In the genomic region with DNA sequence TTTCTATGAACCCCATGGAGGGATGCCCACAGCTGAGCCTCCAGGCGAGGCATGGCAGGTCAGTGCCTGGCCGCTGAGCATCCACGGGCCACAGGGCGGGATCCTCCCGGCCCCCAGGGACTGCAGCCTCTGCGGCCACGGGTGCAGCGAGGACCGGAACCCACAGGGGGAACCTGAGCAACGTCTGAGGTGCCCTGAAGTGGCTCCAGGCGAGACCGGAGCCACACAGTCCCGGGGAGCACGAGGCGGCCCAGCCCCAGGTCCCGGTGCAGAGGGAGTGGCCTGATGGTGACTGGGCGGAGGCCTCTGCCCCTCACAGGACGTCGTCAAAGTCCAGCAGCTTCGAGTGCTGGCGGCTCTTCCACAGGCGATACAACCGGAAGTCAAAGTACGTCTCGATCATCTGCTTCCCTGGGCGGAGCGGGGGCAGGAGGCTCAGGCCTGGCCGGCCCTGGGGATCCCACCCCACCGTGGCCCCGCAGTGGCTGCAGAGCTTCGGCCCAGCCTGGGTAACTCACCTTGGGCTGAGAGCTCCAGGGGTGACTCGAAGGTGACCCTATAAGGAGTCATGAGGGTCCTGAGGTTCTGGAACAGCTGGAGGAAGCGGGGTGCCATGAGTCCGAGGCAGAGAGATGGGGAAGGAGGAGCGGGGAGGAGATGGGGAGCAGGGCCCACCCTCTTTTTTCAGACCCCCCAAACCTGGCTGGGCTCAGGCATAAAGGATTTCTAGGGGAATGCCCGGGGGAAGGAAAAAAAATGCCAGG, we compare ENCODE assay signal across 25 cellular contexts. TPM values are rescaled to one million over a fixed set of nuclear protein-coding genes. Genes with fewer than 3 reads are reported as not detected.
DNase-seq lines count a peak whose midpoint lies in the region; ATAC-seq, FAIRE-seq and TF ChIP-seq lines count a peak whose summit lies in the region.
"Had no signal": no experiment of that assay in that cellular context is flagged by ENCODE, and none has a peak within 500 bp of the region (broad histone marks: within the 10 kb centered on the region; RNA-seq: fewer than 3 reads in every experiment).

No MANE protein-coding gene starts in this region.

- no peak for DNase-seq in activated CD8-positive, alpha-beta T cell treated with anti-CD3 and anti-CD28 coated beads, Interleukin-2, amount 10 ng/mL, durations not matched to agents 7 days and 5 days
- no peak for DNase-seq in activated CD8-positive, alpha-beta T cell treated with anti-CD3 and anti-CD28 coated beads for 36 hours
- DNase-seq in CD4-positive, alpha-beta T cell = no peak
- DNase-seq in GM12878 (ENCODE audit: low read depth, low spot score) (no peak), natural killer cell (no peak), glomerular visceral epithelial cell (ENCODE audit: extremely low spot score) (no peak), omental fat pad (ENCODE audit: low spot score) (no peak), activated gamma-delta T cell (lab: John Stamatoyannopoulos, UW) (no peak)
- DNase-seq: activated CD4-positive, alpha-beta T cell treated with anti-CD3 and anti-CD28 coated beads for 48 hours; activated effector memory CD4-positive, alpha-beta T cell treated with Interleukin-2 at 50 U/mL for 16 hours; AML-193; mesendoderm; MG63; NCI-H526 treated with DMSO at 0.1 percent for 48 hours; small intestine; stimulated activated CD4-positive, alpha-beta T cell treated with anti-CD3 and anti-CD28 coated beads, Interleukin-4, amount 100 ng/mL, for 24 hours had no signal

- TF ChIP-seq POLR2A in GM12878 (IDR thresholded peaks at IDR 0.05; ENCODE audit: low read depth, low read length) = no peak

- RAD21 ChIA-PET in GM12878 (lab: Charles Lee; ENCODE audit: unreplicated experiment) = no interaction called here

- TF ChIP-seq CTCF in activated CD8-positive, alpha-beta T cell treated with anti-CD3 and anti-CD28 coated beads for 36 hours (IDR thresholded peaks at IDR 0.05) = no peak
- no peak for TF ChIP-seq CTCF in CD4-positive, alpha-beta T cell (IDR thresholded peaks at IDR 0.05)
- TF ChIP-seq CTCF in GM12878 (IDR thresholded peaks at IDR 0.05 in 2 of 3, conservative IDR thresholded peaks at IDR 0.05 in 1 of 3; ENCODE audit: control insufficient read depth in 2 of 3, extremely low read depth in 1 of 3, insufficient read depth in 1 of 3, low read depth in 3 of 3, low read length in 3 of 3) = no peak
- TF ChIP-seq CTCF in natural killer cell (IDR thresholded peaks at IDR 0.05) = no peak
- no peak for TF ChIP-seq CTCF in omental fat pad (IDR thresholded peaks at IDR 0.05)

- H3K36me3 ChIP-seq in GM12878 (ENCODE audit: control insufficient read depth in 2 of 2, insufficient read depth in 2 of 2, low read length in 1 of 2) = no peaks in the 10 kb centered on the region
- H3K36me3 ChIP-seq: prostate gland had no signal

- no peak for ATAC-seq in activated CD8-positive, alpha-beta T cell treated with anti-CD3 and anti-CD28 coated beads, Interleukin-2, amount 10 ng/mL, durations not matched to agents 7 days and 5 days
- ATAC-seq in activated CD8-positive, alpha-beta T cell treated with anti-CD3 and anti-CD28 coated beads for 36 hours = no peak
- ATAC-seq in CD4-positive, alpha-beta T cell (ENCODE audit: poor library complexity) = peak; percentile 17
- ATAC-seq in GM12878 (no peak), natural killer cell (no peak), omental fat pad (ENCODE audit: low FRiP score) (no peak)
- ATAC-seq: esophagus mucosa had no signal

- no peak overlapping the region for H2AFZ ChIP-seq in GM12878 (ENCODE audit: control insufficient read depth, low read depth, low read length)

- POLR2A ChIA-PET in activated CD8-positive, alpha-beta T cell treated with anti-CD3 and anti-CD28 coated beads, Interleukin-2, amount 10 ng/mL, durations not matched to agents 7 days and 5 days (lab: Charles Lee) = interaction anchor here (0.8 kb wide), 1 partner anchor 12 kb away, joined by 3 read pairs; no protein-coding TSS in a partner anchor
- POLR2A ChIA-PET in activated CD8-positive, alpha-beta T cell treated with anti-CD3 and anti-CD28 coated beads for 36 hours (lab: Charles Lee) = interaction anchor here (0.9 kb wide), 1 partner anchor 27 kb away, joined by 4 read pairs; a partner anchor contains a TSS
- POLR2A ChIA-PET in CD4-positive, alpha-beta T cell (lab: Charles Lee) = interaction anchor here (0.7 kb wide), 1 partner anchor 14 kb away, joined by 3 read pairs; no protein-coding TSS in a partner anchor
- POLR2A ChIA-PET in GM12878 (lab: Charles Lee) = interaction anchor here (1.0 kb wide), 1 partner anchor 26 kb away, joined by 3 read pairs; a partner anchor contains a TSS

- peaks cover 31% of the 10 kb centered on the region for H3K36me3 Mint-ChIP-seq in activated CD8-positive, alpha-beta T cell treated with anti-CD3 and anti-CD28 coated beads, Interleukin-2, amount 10 ng/mL, durations not matched to agents 7 days and 5 days (ENCODE audit: low read depth)
- peaks cover 34% of the 10 kb centered on the region for H3K36me3 Mint-ChIP-seq in activated CD8-positive, alpha-beta T cell treated with anti-CD3 and anti-CD28 coated beads for 36 hours (ENCODE audit: low read depth)
- peaks cover 3% of the 10 kb centered on the region for H3K36me3 Mint-ChIP-seq in CD4-positive, alpha-beta T cell (ENCODE audit: low read depth)
- H3K36me3 Mint-ChIP-seq in natural killer cell = no peaks in the 10 kb centered on the region

- FAIRE-seq in GM12878 (lab: Jason Lieb, UNC) = no peak
- FAIRE-seq: astrocyte, frontal cortex, keratinocyte, small intestine, TTC549 had no signal

- H3K27ac Mint-ChIP-seq in activated CD8-positive, alpha-beta T cell treated with anti-CD3 and anti-CD28 coated beads, Interleukin-2, amount 10 ng/mL, durations not matched to agents 7 days and 5 days = peak overlapping the region; percentile 57
- no peak overlapping the region for H3K27ac Mint-ChIP-seq in activated CD8-positive, alpha-beta T cell treated with anti-CD3 and anti-CD28 coated beads for 36 hours
- peak overlapping the region; percentile 65 for H3K27ac Mint-ChIP-seq in CD4-positive, alpha-beta T cell
- peak overlapping the region in 1 of 2 donors; percentile 33 for H3K27ac Mint-ChIP-seq in natural killer cell
- H3K27ac Mint-ChIP-seq: nephron had no signal

- WGBS in GM12878 (ENCODE audit: insufficient coverage, insufficient replicate concordance, low lambda C conversion rate, missing lambda C conversion rate) = 73% methylated on average over 36 of the region's 36 CpGs

- SMC1A ChIA-PET in GM12878 (lab: Charles Lee; ENCODE audit: uncharacterized antibody, unreplicated experiment) = no interaction called here

- no peaks in the 10 kb centered on the region for H3K9me3 Mint-ChIP-seq in activated CD8-positive, alpha-beta T cell treated with anti-CD3 and anti-CD28 coated beads, Interleukin-2, amount 10 ng/mL, durations not matched to agents 7 days and 5 days (ENCODE audit: insufficient read depth)
- no peaks in the 10 kb centered on the region for H3K9me3 Mint-ChIP-seq in activated CD8-positive, alpha-beta T cell treated with anti-CD3 and anti-CD28 coated beads for 36 hours
- H3K9me3 Mint-ChIP-seq in CD4-positive, alpha-beta T cell = no peaks in the 10 kb centered on the region
- no peaks in the 10 kb centered on the region for H3K9me3 Mint-ChIP-seq in natural killer cell
- H3K9me3 Mint-ChIP-seq: nephron had no signal

- no peaks in the 10 kb centered on the region for H3K9me3 ChIP-seq in CD4-positive, alpha-beta T cell (ENCODE audit: control insufficient read depth, low read length)
- H3K9me3 ChIP-seq in GM12878 (replicated peaks; ENCODE audit: control insufficient read depth, insufficient read depth, low read length) = no peaks in the 10 kb centered on the region
- H3K9me3 ChIP-seq: MG63, prostate gland, upper lobe of left lung had no signal

- BruUV-seq in GM12878 (replicated peaks; lab: Mats Ljungman, UMichigan) = TSS peak; percentile 82

- no peaks in the 10 kb centered on the region for H4K20me1 ChIP-seq in GM12878 (ENCODE audit: control insufficient read depth, insufficient read depth)

- H3K4me1 ChIP-seq in GM12878 (ENCODE audit: control insufficient read depth, insufficient read depth, low read length) = peaks cover 9% of the 10 kb centered on the region

- CTCF ChIA-PET in activated CD8-positive, alpha-beta T cell treated with anti-CD3 and anti-CD28 coated beads, Interleukin-2, amount 10 ng/mL, durations not matched to agents 7 days and 5 days (lab: Charles Lee) = no interaction called here
- CTCF ChIA-PET in activated CD8-positive, alpha-beta T cell treated with anti-CD3 and anti-CD28 coated beads for 36 hours (lab: Charles Lee) = interaction anchor here (0.6 kb wide), 1 partner anchor 26 kb away, joined by 3 read pairs; a partner anchor contains a TSS
- CTCF ChIA-PET in CD4-positive, alpha-beta T cell (lab: Charles Lee) = no interaction called here
- CTCF ChIA-PET in GM12878 (lab: Yijun Ruan, JAX) = interaction anchor here (0.5 to 1.1 kb wide), 2 partner anchors 150 to 195 kb away, joined by 3 to 4 read pairs; no protein-coding TSS in a partner anchor

- no peak overlapping the region for H3K27ac ChIP-seq in CD4-positive, alpha-beta T cell (ENCODE audit: low read depth, low read length)
- H3K27ac ChIP-seq in GM12878 (ENCODE audit: control insufficient read depth, insufficient read depth) = no peak overlapping the region
- H3K27ac ChIP-seq: 22Rv1, prostate gland, upper lobe of left lung had no signal

- in situ Hi-C loops in GM12878 (cut with MboI) = loop anchor here (5.0 kb wide), 1 partner anchor 157 kb away; no protein-coding TSS in a partner anchor

- intact Hi-C loops in activated CD8-positive, alpha-beta T cell treated with anti-CD3 and anti-CD28 coated beads for 36 hours (cut with micrococcal nuclease) = no loop called here
- intact Hi-C loops in CD4-positive, alpha-beta T cell (cut with DNase I, micrococcal nuclease) = loop anchor here in 1 of 2 experiments (5.0 kb wide), 1 partner anchor 152 kb away; no protein-coding TSS in a partner anchor
- intact Hi-C loops in GM12878 (cut with micrococcal nuclease; ENCODE audit: unreplicated experiment) = no loop called here
- intact Hi-C loops in natural killer cell (cut with micrococcal nuclease) = no loop called here

- H3K4me3 Mint-ChIP-seq in activated CD8-positive, alpha-beta T cell treated with anti-CD3 and anti-CD28 coated beads, Interleukin-2, amount 10 ng/mL, durations not matched to agents 7 days and 5 days = no peak overlapping the region
- no peak overlapping the region for H3K4me3 Mint-ChIP-seq in activated CD8-positive, alpha-beta T cell treated with anti-CD3 and anti-CD28 coated beads for 36 hours
- H3K4me3 Mint-ChIP-seq in CD4-positive, alpha-beta T cell = peak overlapping the region; percentile 68
- peak overlapping the region; percentile 28 for H3K4me3 Mint-ChIP-seq in natural killer cell
- H3K4me3 Mint-ChIP-seq: nephron had no signal

- no peak overlapping the region for H3K9ac ChIP-seq in GM12878 (ENCODE audit: control insufficient read depth, insufficient read depth, low read length)

- H3K79me2 ChIP-seq in GM12878 (ENCODE audit: control insufficient read depth, insufficient read depth, low read length) = no peaks in the 10 kb centered on the region

- H3K27me3 ChIP-seq in CD4-positive, alpha-beta T cell (ENCODE audit: control insufficient read depth, insufficient read depth, low read length) = no peaks in the 10 kb centered on the region
- H3K27me3 ChIP-seq in GM12878 (replicated peaks in 1 of 2; ENCODE audit: control insufficient read depth in 2 of 2, insufficient read depth in 2 of 2, low read length in 1 of 2) = no peaks in the 10 kb centered on the region
- H3K27me3 ChIP-seq: MG63, upper lobe of left lung had no signal

- H3K4me2 ChIP-seq in GM12878 (ENCODE audit: control insufficient read depth, insufficient read depth) = no peak overlapping the region

- H3K4me3 ChIP-seq in GM12878 = no peak overlapping the region
- H3K4me3 ChIP-seq: MG63, prostate gland, upper lobe of left lung had no signal

- H3K27me3 Mint-ChIP-seq in activated CD8-positive, alpha-beta T cell treated with anti-CD3 and anti-CD28 coated beads, Interleukin-2, amount 10 ng/mL, durations not matched to agents 7 days and 5 days (ENCODE audit: low read depth) = peaks cover 4% of the 10 kb centered on the region
- peaks cover 4% of the 10 kb centered on the region for H3K27me3 Mint-ChIP-seq in activated CD8-positive, alpha-beta T cell treated with anti-CD3 and anti-CD28 coated beads for 36 hours
- no peaks in the 10 kb centered on the region for H3K27me3 Mint-ChIP-seq in CD4-positive, alpha-beta T cell
- peaks cover 0 to 3% of the 10 kb centered on the region in 2 donors for H3K27me3 Mint-ChIP-seq in natural killer cell (ENCODE audit: low read depth in 2 of 2)

- TF ChIP-seq EP300 in GM12878 (IDR thresholded peaks at IDR 0.05; ENCODE audit: borderline replicate concordance in 1 of 2, control insufficient read depth in 1 of 2, low read depth in 2 of 2, low read length in 2 of 2) = no peak

- TF ChIP-seq RAD21 in GM12878 (IDR thresholded peaks at IDR 0.05; ENCODE audit: insufficient read depth, low read depth, low read length) = no peak

- peaks cover 37% of the 10 kb centered on the region for H3K4me1 Mint-ChIP-seq in activated CD8-positive, alpha-beta T cell treated with anti-CD3 and anti-CD28 coated beads, Interleukin-2, amount 10 ng/mL, durations not matched to agents 7 days and 5 days (ENCODE audit: low read depth)
- H3K4me1 Mint-ChIP-seq in activated CD8-positive, alpha-beta T cell treated with anti-CD3 and anti-CD28 coated beads for 36 hours (ENCODE audit: low read depth) = peaks cover 31% of the 10 kb centered on the region
- peaks cover 37% of the 10 kb centered on the region for H3K4me1 Mint-ChIP-seq in CD4-positive, alpha-beta T cell (ENCODE audit: low read depth)
- peaks cover 15 to 51% of the 10 kb centered on the region in 2 donors for H3K4me1 Mint-ChIP-seq in natural killer cell

RNA-seq across cellular contexts. Expression of a gene that starts 8.1 kb away (rescaled TPM):
- total RNA-seq in activated CD8-positive, alpha-beta T cell treated with anti-CD3 and anti-CD28 coated beads, Interleukin-2, amount 10 ng/mL, durations not matched to agents 7 days and 5 days = not detected
- not detected for total RNA-seq in activated CD8-positive, alpha-beta T cell treated with anti-CD3 and anti-CD28 coated beads for 36 hours
- not detected for total RNA-seq in CD4-positive, alpha-beta T cell
- total RNA-seq in GM12878 (2013; cell fraction: nucleolus; rRNA removed) = not detected in 2 replicates
- total RNA-seq in GM12878 (2014; rRNA removed) = not detected in 2 replicates
- total RNA-seq in GM12878 (2014; rRNA removed; fragmentation: Illumina TruSeq; extraction: Trizol) = not detected in 2 replicates
- not detected in 2 replicates for total RNA-seq in GM12878 (2021)
- polyA plus RNA-seq in GM12878 (2011; ENCODE audit: low read depth) = not detected
- not detected in 2 replicates for polyA plus RNA-seq in GM12878 (2011; rRNA removed)
- not detected in 2 replicates for polyA plus RNA-seq in GM12878 (2011; cell fraction: cytosol; rRNA removed)
- not detected in 2 replicates for polyA plus RNA-seq in GM12878 (2011; cell fraction: nucleus; rRNA removed)
- 0.04 TPM in 1 of 2 replicates, not detected in the other for polyA plus RNA-seq in GM12878 (2012)
- polyA plus RNA-seq in GM12878 (2014; fragmentation: Illumina TruSeq; extraction: Trizol) = not detected in 2 replicates
- polyA plus RNA-seq in GM12878 (2014; fragmentation: Nextera tagmentation; extraction: Ambion mirVana) = not detected
- not detected in 2 replicates for polyA plus RNA-seq in GM12878 (2014; rRNA removed)
- polyA plus RNA-seq in GM12878 (2016; fragmentation: Nextera tagmentation; extraction: Ambion mirVana) = not detected
- not detected in 2 replicates for polyA minus RNA-seq in GM12878 (2011; rRNA and poly(A)+ RNA removed)
- not detected in 2 replicates for polyA minus RNA-seq in GM12878 (2011; cell fraction: cytosol; rRNA and poly(A)+ RNA removed)
- not detected in 2 replicates for polyA minus RNA-seq in GM12878 (2011; cell fraction: nucleus; rRNA and poly(A)+ RNA removed)
- not detected for total RNA-seq in natural killer cell
- not detected for total RNA-seq in omental fat pad
- total RNA-seq: esophagus mucosa, frontal cortex had no signal
- polyA plus RNA-seq: keratinocyte had no signal

RNA-seq across cellular contexts. Expression of a gene that starts 9.9 kb away (rescaled TPM):
- total RNA-seq in activated CD8-positive, alpha-beta T cell treated with anti-CD3 and anti-CD28 coated beads, Interleukin-2, amount 10 ng/mL, durations not matched to agents 7 days and 5 days = 10 to 100 TPM; 55.0 to 59.0 TPM
- total RNA-seq in activated CD8-positive, alpha-beta T cell treated with anti-CD3 and anti-CD28 coated beads for 36 hours = 100 to 1,000 TPM; 112 to 116 TPM
- 100 to 1,000 TPM; 104 to 109 TPM for total RNA-seq in CD4-positive, alpha-beta T cell
- total RNA-seq in GM12878 (2013; cell fraction: nucleolus; rRNA removed) = 50.1 and 60.0 TPM in 2 replicates
- total RNA-seq in GM12878 (2014; rRNA removed) = 18.8 and 23.1 TPM in 2 replicates
- total RNA-seq in GM12878 (2014; rRNA removed; fragmentation: Illumina TruSeq; extraction: Trizol) = 12.1 and 14.1 TPM in 2 replicates
- total RNA-seq in GM12878 (2021) = 35.1 and 37.2 TPM in 2 replicates
- polyA plus RNA-seq in GM12878 (2011; ENCODE audit: low read depth) = 6.2 TPM
- 17.9 and 26.2 TPM in 2 replicates for polyA plus RNA-seq in GM12878 (2011; rRNA removed)
- polyA plus RNA-seq in GM12878 (2011; cell fraction: cytosol; rRNA removed) = 29.2 and 44.8 TPM in 2 replicates
- polyA plus RNA-seq in GM12878 (2011; cell fraction: nucleus; rRNA removed) = 188 and 208 TPM in 2 replicates
- polyA plus RNA-seq in GM12878 (2012) = 21.6 and 25.4 TPM in 2 replicates
- 12.8 and 13.3 TPM in 2 replicates for polyA plus RNA-seq in GM12878 (2014; fragmentation: Illumina TruSeq; extraction: Trizol)
- under 1 TPM; 0.13 to 0.51 TPM for polyA plus RNA-seq in GM12878 (2014; fragmentation: Nextera tagmentation; extraction: Ambion mirVana)
- 44.3 and 47.1 TPM in 2 replicates for polyA plus RNA-seq in GM12878 (2014; rRNA removed)
- 1 to 10 TPM; 1.4 to 8.9 TPM for polyA plus RNA-seq in GM12878 (2016; fragmentation: Nextera tagmentation; extraction: Ambion mirVana)
- 17.3 and 26.8 TPM in 2 replicates for polyA minus RNA-seq in GM12878 (2011; rRNA and poly(A)+ RNA removed)
- polyA minus RNA-seq in GM12878 (2011; cell fraction: cytosol; rRNA and poly(A)+ RNA removed) = 10.3 and 12.6 TPM in 2 replicates
- 37.8 and 43.1 TPM in 2 replicates for polyA minus RNA-seq in GM12878 (2011; cell fraction: nucleus; rRNA and poly(A)+ RNA removed)
- total RNA-seq in natural killer cell = 100 to 1,000 TPM in 1 of 3 donors, 10 to 100 TPM in 2; 78.1 to 111 (median 87.8) TPM
- 10 to 100 TPM; 29.6 to 59.9 (median 31.5) TPM for total RNA-seq in omental fat pad

RNA-seq across cellular contexts. Expression of a gene that starts 26.1 kb away (rescaled TPM):
- under 1 TPM; 0.52 to 0.58 TPM for total RNA-seq in activated CD8-positive, alpha-beta T cell treated with anti-CD3 and anti-CD28 coated beads, Interleukin-2, amount 10 ng/mL, durations not matched to agents 7 days and 5 days
- under 1 TPM; 0.72 to 0.95 TPM for total RNA-seq in activated CD8-positive, alpha-beta T cell treated with anti-CD3 and anti-CD28 coated beads for 36 hours
- 1 to 10 TPM; 6.7 to 7.7 TPM for total RNA-seq in CD4-positive, alpha-beta T cell
- total RNA-seq in GM12878 (2013; cell fraction: nucleolus; rRNA removed) = 0.38 TPM in 1 of 2 replicates, not detected in the other
- total RNA-seq in GM12878 (2014; rRNA removed) = 0.16 TPM in 1 of 2 replicates, not detected in the other
- not detected in 2 replicates for total RNA-seq in GM12878 (2014; rRNA removed; fragmentation: Illumina TruSeq; extraction: Trizol)
- not detected in 2 replicates for total RNA-seq in GM12878 (2021)
- polyA plus RNA-seq in GM12878 (2011; ENCODE audit: low read depth) = not detected
- 0.08 TPM in 1 of 2 replicates, not detected in the other for polyA plus RNA-seq in GM12878 (2011; rRNA removed)
- polyA plus RNA-seq in GM12878 (2011; cell fraction: cytosol; rRNA removed) = 0.04 and 0.07 TPM in 2 replicates
- polyA plus RNA-seq in GM12878 (2011; cell fraction: nucleus; rRNA removed) = 0.76 and 0.96 TPM in 2 replicates
- 0.27 and 0.67 TPM in 2 replicates for polyA plus RNA-seq in GM12878 (2012)
- polyA plus RNA-seq in GM12878 (2014; fragmentation: Illumina TruSeq; extraction: Trizol) = not detected in 2 replicates
- not detected for polyA plus RNA-seq in GM12878 (2014; fragmentation: Nextera tagmentation; extraction: Ambion mirVana)
- 0.20 TPM in 1 of 2 replicates, not detected in the other for polyA plus RNA-seq in GM12878 (2014; rRNA removed)
- polyA plus RNA-seq in GM12878 (2016; fragmentation: Nextera tagmentation; extraction: Ambion mirVana) = not detected
- polyA minus RNA-seq in GM12878 (2011; rRNA and poly(A)+ RNA removed) = not detected in 2 replicates
- polyA minus RNA-seq in GM12878 (2011; cell fraction: cytosol; rRNA and poly(A)+ RNA removed) = not detected in 2 replicates
- 0.36 and 0.38 TPM in 2 replicates for polyA minus RNA-seq in GM12878 (2011; cell fraction: nucleus; rRNA and poly(A)+ RNA removed)
- 1 to 10 TPM; 4.7 to 10.0 (median 7.7) TPM for total RNA-seq in natural killer cell
- 1 to 10 TPM in 3 of 4 donors, under 1 TPM in 1; 0.84 to 3.8 (median 2.1) TPM for total RNA-seq in omental fat pad

RNA-seq across cellular contexts. Expression of a gene that starts 26.3 kb away (rescaled TPM):
- total RNA-seq in activated CD8-positive, alpha-beta T cell treated with anti-CD3 and anti-CD28 coated beads, Interleukin-2, amount 10 ng/mL, durations not matched to agents 7 days and 5 days = 10 to 100 TPM in 1 of 2 experiments, 1 to 10 TPM in 1; 10.0 to 10.9 TPM
- total RNA-seq in activated CD8-positive, alpha-beta T cell treated with anti-CD3 and anti-CD28 coated beads for 36 hours = 1 to 10 TPM; 8.1 to 9.0 TPM
- total RNA-seq in CD4-positive, alpha-beta T cell = 10 to 100 TPM; 14.9 to 16.9 TPM
- total RNA-seq in GM12878 (2013; cell fraction: nucleolus; rRNA removed) = 40.8 and 46.3 TPM in 2 replicates
- total RNA-seq in GM12878 (2014; rRNA removed) (3.9 and 4.7 TPM in 2 replicates), GM12878 (2014; rRNA removed; fragmentation: Illumina TruSeq; extraction: Trizol) (2.2 and 2.4 TPM in 2 replicates), GM12878 (2021) (6.3 and 7.1 TPM in 2 replicates), natural killer cell (10 to 100 TPM; 28.0 to 35.3 (median 29.6) TPM), omental fat pad (10 to 100 TPM in 3 of 4 donors, 1 to 10 TPM in 1; 8.3 to 18.3 (median 10.5) TPM)
- polyA plus RNA-seq in GM12878 (2011; ENCODE audit: low read depth) = 2.1 TPM
- polyA plus RNA-seq in GM12878 (2011; rRNA removed) (2.9 and 5.2 TPM in 2 replicates), GM12878 (2014; fragmentation: Illumina TruSeq; extraction: Trizol) (0.44 and 1.9 TPM in 2 replicates), GM12878 (2014; fragmentation: Nextera tagmentation; extraction: Ambion mirVana) (under 1 TPM; 0.21 to 0.51 TPM), GM12878 (2014; rRNA removed) (5.2 and 7.6 TPM in 2 replicates), GM12878 (2016; fragmentation: Nextera tagmentation; extraction: Ambion mirVana) (1 to 10 TPM; 3.4 to 3.9 TPM)
- polyA plus RNA-seq in GM12878 (2011; cell fraction: cytosol; rRNA removed) = 6.5 and 10.0 TPM in 2 replicates
- polyA plus RNA-seq in GM12878 (2011; cell fraction: nucleus; rRNA removed) = 36.0 and 46.0 TPM in 2 replicates
- polyA plus RNA-seq in GM12878 (2012) = 7.4 and 9.7 TPM in 2 replicates
- polyA minus RNA-seq in GM12878 (2011; rRNA and poly(A)+ RNA removed) = 1.5 and 4.2 TPM in 2 replicates
- polyA minus RNA-seq in GM12878 (2011; cell fraction: cytosol; rRNA and poly(A)+ RNA removed) = 2.3 and 2.5 TPM in 2 replicates
- 3.1 and 5.1 TPM in 2 replicates for polyA minus RNA-seq in GM12878 (2011; cell fraction: nucleus; rRNA and poly(A)+ RNA removed)

Comparison
In these comparisons a context has a peak if more than half of its experiments do, and no peak if none do; other contexts are left out.
1. CTCF ChIA-PET loops: an anchor here in activated CD8-positive, alpha-beta T cell treated with anti-CD3 and anti-CD28 coated beads for 36 hours (0.6 kb wide) and GM12878 (0.5 to 1.1 kb wide); none called in activated CD8-positive, alpha-beta T cell treated with anti-CD3 and anti-CD28 coated beads, Interleukin-2, amount 10 ng/mL, durations not matched to agents 7 days and 5 days and CD4-positive, alpha-beta T cell.
2. H3K4me3 Mint-ChIP-seq: peak in CD4-positive, alpha-beta T cell (single experiment) and natural killer cell (single experiment); none in activated CD8-positive, alpha-beta T cell treated with anti-CD3 and anti-CD28 coated beads, Interleukin-2, amount 10 ng/mL, durations not matched to agents 7 days and 5 days (single experiment) and activated CD8-positive, alpha-beta T cell treated with anti-CD3 and anti-CD28 coated beads for 36 hours (single experiment).